In the genomic region with DNA sequence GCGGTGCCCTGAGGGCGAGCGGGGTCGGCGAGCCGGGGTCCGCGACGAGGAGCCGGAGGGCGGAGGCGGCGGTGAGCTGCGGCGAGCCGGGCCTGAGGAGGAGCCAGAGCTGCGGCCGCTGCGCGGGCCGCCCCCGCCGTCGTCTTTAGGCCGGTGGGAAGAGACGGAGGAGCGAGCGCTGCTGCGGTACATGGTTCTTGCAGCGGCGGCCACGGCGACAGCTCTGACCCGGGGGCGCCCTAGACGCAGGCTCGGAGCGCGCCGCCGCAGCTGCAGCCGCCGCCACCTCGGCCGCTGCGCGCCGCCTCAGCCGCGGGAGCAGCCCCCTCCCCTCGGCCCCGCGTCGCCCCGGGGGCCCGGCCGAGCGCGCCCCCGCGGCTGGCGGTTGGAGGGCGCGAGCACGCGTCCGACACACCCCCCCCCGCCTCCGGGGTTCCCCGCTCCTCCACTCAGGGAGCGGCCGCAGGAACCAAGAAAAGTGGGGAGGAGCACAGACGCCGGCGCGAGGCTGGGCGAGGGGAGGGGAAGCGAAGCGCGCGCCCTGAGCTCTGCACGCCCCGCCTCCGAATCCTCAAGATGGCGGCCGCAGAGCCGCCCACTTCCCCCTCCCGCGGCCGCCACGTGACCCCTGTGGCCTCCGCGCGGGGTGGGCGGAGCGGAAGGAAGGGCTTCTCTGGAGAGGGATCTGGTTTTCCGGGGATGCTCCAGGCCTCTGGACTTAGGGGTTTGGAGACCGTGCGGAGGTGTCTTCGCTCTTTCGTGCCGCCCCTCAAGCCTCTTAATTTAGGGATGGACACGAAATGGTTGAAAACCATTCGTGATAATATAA, we compare ENCODE assay signal across 8 cellular contexts. TPM values are rescaled to one million over a fixed set of nuclear protein-coding genes. Genes with fewer than 3 reads are reported as not detected.
DNase-seq lines count a peak whose midpoint lies in the region; ATAC-seq, FAIRE-seq and TF ChIP-seq lines count a peak whose summit lies in the region.

A gene with protein sequence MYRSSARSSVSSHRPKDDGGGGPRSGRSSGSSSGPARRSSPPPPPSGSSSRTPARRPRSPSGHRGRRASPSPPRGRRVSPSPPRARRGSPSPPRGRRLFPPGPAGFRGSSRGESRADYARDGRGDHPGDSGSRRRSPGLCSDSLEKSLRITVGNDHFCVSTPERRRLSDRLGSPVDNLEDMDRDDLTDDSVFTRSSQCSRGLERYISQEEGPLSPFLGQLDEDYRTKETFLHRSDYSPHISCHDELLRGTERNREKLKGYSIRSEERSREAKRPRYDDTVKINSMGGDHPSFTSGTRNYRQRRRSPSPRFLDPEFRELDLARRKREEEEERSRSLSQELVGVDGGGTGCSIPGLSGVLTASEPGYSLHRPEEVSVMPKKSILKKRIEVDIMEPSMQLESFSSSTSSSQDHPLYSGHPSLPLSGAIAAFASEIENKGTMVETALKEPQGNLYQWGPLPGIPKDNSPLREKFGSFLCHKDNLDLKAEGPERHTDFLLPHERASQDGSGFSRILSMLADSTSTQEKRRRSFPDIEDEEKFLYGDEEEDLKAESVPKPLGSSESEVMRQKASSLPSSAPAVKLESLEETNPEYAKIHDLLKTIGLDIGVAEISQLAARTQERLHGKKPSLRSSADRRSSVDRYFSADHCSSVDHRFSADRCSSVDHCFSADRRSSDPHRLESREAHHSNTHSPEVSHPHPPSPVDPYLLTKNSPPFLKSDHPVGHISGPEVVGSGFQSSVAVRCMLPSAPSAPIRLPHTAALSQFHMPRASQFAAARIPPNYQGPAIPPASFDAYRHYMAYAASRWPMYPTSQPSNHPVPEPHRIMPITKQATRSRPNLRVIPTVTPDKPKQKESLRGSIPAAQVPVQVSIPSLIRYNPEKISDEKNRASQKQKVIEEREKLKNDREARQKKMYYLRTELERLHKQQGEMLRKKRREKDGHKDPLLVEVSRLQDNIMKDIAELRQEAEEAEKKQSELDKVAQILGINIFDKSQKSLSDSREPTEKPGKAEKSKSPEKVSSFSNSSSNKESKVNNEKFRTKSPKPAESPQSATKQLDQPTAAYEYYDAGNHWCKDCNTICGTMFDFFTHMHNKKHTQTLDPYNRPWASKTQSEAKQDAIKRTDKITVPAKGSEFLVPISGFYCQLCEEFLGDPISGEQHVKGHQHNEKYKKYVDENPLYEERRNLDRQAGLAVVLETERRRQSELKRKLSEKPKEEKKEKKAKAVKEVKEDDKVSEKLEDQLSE (N-terminal part only) (minus strand): TSS at position 474 of the 829 bp plus-strand sequence. CDS start 282 bp downstream, at position 192.

- H3K4me3 Mint-ChIP-seq in T-helper 2 cell treated with Interferon-gamma antibody and Interleukin-4, amounts not matched to agents 5 μg/mL and 100 μg/mL, for 36 hours = peak within 1 kb of the TSS; percentile 89

- H3K4me1 Mint-ChIP-seq in T-helper 2 cell treated with Interferon-gamma antibody and Interleukin-4, amounts not matched to agents 5 μg/mL and 100 μg/mL, for 36 hours (ENCODE audit: low read depth) = peaks cover 29% of the 10 kb centered on the region

- DNase-seq in NCI-H2029 (lab: John Stamatoyannopoulos, UW) (peak; percentile 96), ascending aorta (ENCODE audit: low spot score in 2 of 2) (peak; percentile 85 to 97), right cardiac atrium (peak; percentile 96 to 99 (median 99)), pulmonary artery endothelial cell (ENCODE audit: low read depth, low spot score) (peak; percentile 85), urothelium cell line (ENCODE audit: low spot score) (peak; percentile 98)
- peak; percentile 94 for DNase-seq in T-helper 2 cell treated with Interferon-gamma antibody and Interleukin-4, amounts not matched to agents 5 μg/mL and 100 μg/mL, for 36 hours (ENCODE audit: low spot score)

- H3K36me3 ChIP-seq in ascending aorta = peaks cover 1 to 8% of the 10 kb centered on the region in 2 donors

- peak within 1 kb of the TSS; percentile 80 to 88 for H3K27ac ChIP-seq in ascending aorta
- H3K27ac ChIP-seq in right cardiac atrium (ENCODE audit: low read length) = peak within 1 kb of the TSS; percentile 78

- H3K27ac Mint-ChIP-seq in T-helper 2 cell treated with Interferon-gamma antibody and Interleukin-4, amounts not matched to agents 5 μg/mL and 100 μg/mL, for 36 hours = peak within 1 kb of the TSS; percentile 93

- ATAC-seq in GM18505 (IDR thresholded peaks at IDR 0.05; ENCODE audit: unreplicated experiment) (peak; percentile 82), HG02973 (IDR thresholded peaks at IDR 0.05; ENCODE audit: unreplicated experiment) (peak; percentile 79), right cardiac atrium (peak; percentile 98 to 99)

- TF ChIP-seq CTCF in ascending aorta (IDR thresholded peaks at IDR 0.05) = no peak

- H3K27me3 Mint-ChIP-seq in T-helper 2 cell treated with Interferon-gamma antibody and Interleukin-4, amounts not matched to agents 5 μg/mL and 100 μg/mL, for 36 hours (ENCODE audit: low read depth) = peaks cover 5% of the 10 kb centered on the region

- peaks cover 3 to 14% of the 10 kb centered on the region in 2 donors for H3K4me1 ChIP-seq in ascending aorta
- no peaks in the 10 kb centered on the region for H3K4me1 ChIP-seq in right cardiac atrium (ENCODE audit: control insufficient read depth, insufficient read depth, low read length)

- H3K4me3 ChIP-seq in ascending aorta (peak within 1 kb of the TSS; percentile 83 to 97), right cardiac atrium (ENCODE audit: low read length) (peak within 1 kb of the TSS; percentile 69)

- no peaks in the 10 kb centered on the region for H3K9me3 ChIP-seq in ascending aorta
- H3K9me3 ChIP-seq in right cardiac atrium (ENCODE audit: control insufficient read depth, low read length) = no peaks in the 10 kb centered on the region

- H3K27me3 ChIP-seq in ascending aorta (no peaks in the 10 kb centered on the region), right cardiac atrium (ENCODE audit: control insufficient read depth, insufficient read depth) (no peaks in the 10 kb centered on the region)

- under 1% methylated on average over 104 of the region's 104 CpGs for WGBS in right cardiac atrium

- peaks cover 14% of the 10 kb centered on the region for H3K36me3 Mint-ChIP-seq in T-helper 2 cell treated with Interferon-gamma antibody and Interleukin-4, amounts not matched to agents 5 μg/mL and 100 μg/mL, for 36 hours (ENCODE audit: low read depth)

- intact Hi-C loops in ascending aorta (cut with DNase I) (loop anchor here (1.0 to 2.0 kb wide), 3 partner anchors 58 to 261 kb away; a partner anchor contains a TSS), right cardiac atrium (cut with DNase I) (no loop called here)

- no peaks in the 10 kb centered on the region for H3K9me3 Mint-ChIP-seq in T-helper 2 cell treated with Interferon-gamma antibody and Interleukin-4, amounts not matched to agents 5 μg/mL and 100 μg/mL, for 36 hours

- peak; percentile 54 for TF ChIP-seq POLR2A in GM18505 (IDR thresholded peaks at IDR 0.05; ENCODE audit: borderline replicate concordance, extremely low read depth, insufficient read depth, insufficient read length)

- no peak for FAIRE-seq in urothelium cell line (lab: Jason Lieb, UNC)

RNA-seq across cellular contexts. Expression of the gene that starts here (rescaled TPM):
- total RNA-seq in ascending aorta = 4.4 TPM
- 10 to 100 TPM in 3 of 4 donors, 1 to 10 TPM in 1; 9.2 to 14.0 (median 11.4) TPM for total RNA-seq in right cardiac atrium
- 4.6 TPM for polyA plus RNA-seq in right cardiac atrium
- 5.6 and 6.7 TPM in 2 replicates for total RNA-seq in pulmonary artery endothelial cell

Comparison
In these comparisons a context has a peak if more than half of its experiments do, and no peak if none do; other contexts are left out.
1. Peak in every context shown above with its lines: DNase-seq, ATAC-seq, H3K4me3 ChIP-seq and H3K27ac ChIP-seq.